In the genomic region with DNA sequence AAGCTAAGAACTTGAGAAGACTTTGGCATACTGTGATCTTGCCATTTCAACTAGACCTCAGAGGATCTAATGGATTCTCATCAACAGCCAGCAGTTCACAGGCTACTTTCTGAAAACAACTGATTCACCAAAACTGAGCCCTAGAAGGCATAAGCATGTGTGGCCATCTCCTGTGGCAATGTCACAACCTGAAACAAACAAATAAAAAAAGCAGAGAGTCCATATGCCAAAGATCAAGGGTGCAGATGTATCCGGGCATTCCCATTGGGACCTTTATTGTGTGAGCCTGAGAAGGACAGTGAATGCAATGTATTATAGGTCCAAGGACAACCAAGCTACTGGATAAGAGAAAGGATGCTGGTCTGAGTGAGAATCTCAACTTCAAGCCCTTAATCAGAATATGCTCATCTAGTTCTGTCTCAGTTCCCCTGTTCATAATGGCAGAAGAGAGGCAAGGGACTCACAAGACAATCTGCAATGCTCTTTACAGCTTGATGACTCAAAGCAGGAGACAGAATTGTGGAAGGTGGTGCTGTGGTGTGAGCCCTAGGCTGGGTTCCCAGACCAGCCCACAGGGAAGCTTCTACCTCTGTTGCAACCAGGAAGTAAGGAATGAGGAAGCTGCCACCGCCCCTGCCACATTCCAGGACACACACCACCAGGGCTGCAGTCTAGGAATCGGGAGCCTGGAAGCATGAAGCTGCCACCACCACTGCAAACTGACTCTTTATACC, we compare ENCODE assay signal across 9 cellular contexts.
DNase-seq lines count a peak whose midpoint lies in the region; ATAC-seq, FAIRE-seq and TF ChIP-seq lines count a peak whose summit lies in the region.
"Had no signal": no experiment of that assay in that cellular context is flagged by ENCODE, and none has a peak within 500 bp of the region (broad histone marks: within the 10 kb centered on the region; RNA-seq: fewer than 3 reads in every experiment).

No MANE protein-coding gene starts in this region.

- H3K27me3 Mint-ChIP-seq in activated CD8-positive, alpha-beta T cell treated with anti-CD3 and anti-CD28 coated beads, Interleukin-2, amount 10 ng/mL, durations not matched to agents 7 days and 5 days (ENCODE audit: low read depth) = peaks cover 7% of the 10 kb centered on the region
- peaks cover 22% of the 10 kb centered on the region for H3K27me3 Mint-ChIP-seq in activated T-cell treated with anti-CD3 and anti-CD28 coated beads, Interleukin-2, amount 50 U/mL, for 4 hours (ENCODE audit: low read depth)

- H3K27ac ChIP-seq in kidney (ENCODE audit: low read depth in 2 of 2, low read length in 2 of 2) = no peak overlapping the region

- CTCF ChIA-PET in activated CD8-positive, alpha-beta T cell treated with anti-CD3 and anti-CD28 coated beads, Interleukin-2, amount 10 ng/mL, durations not matched to agents 7 days and 5 days (lab: Charles Lee) = no interaction called here

- intact Hi-C loops in kidney (cut with DNase I) = no loop called here

- peak; percentile 90 for ATAC-seq in GM18867 (IDR thresholded peaks at IDR 0.05; ENCODE audit: unreplicated experiment)
- peak; percentile 98 for ATAC-seq in HG02588 (IDR thresholded peaks at IDR 0.05; ENCODE audit: unreplicated experiment)
- no peak for ATAC-seq in activated CD8-positive, alpha-beta T cell treated with anti-CD3 and anti-CD28 coated beads, Interleukin-2, amount 10 ng/mL, durations not matched to agents 7 days and 5 days
- ATAC-seq in activated T-cell treated with anti-CD3 and anti-CD28 coated beads, Interleukin-2, amount 50 U/mL, for 4 hours = no peak
- ATAC-seq: Panc1 had no signal

- H3K4me3 ChIP-seq in kidney (ENCODE audit: low read length in 2 of 2) = no peak overlapping the region

- H3K9ac ChIP-seq in kidney (ENCODE audit: low read length in 2 of 2) = no peak overlapping the region

- FAIRE-seq in kidney (lab: Jason Lieb, UNC) = no peak

- H3K4me1 Mint-ChIP-seq in activated CD8-positive, alpha-beta T cell treated with anti-CD3 and anti-CD28 coated beads, Interleukin-2, amount 10 ng/mL, durations not matched to agents 7 days and 5 days (ENCODE audit: low read depth) = no peaks in the 10 kb centered on the region
- no peaks in the 10 kb centered on the region for H3K4me1 Mint-ChIP-seq in activated T-cell treated with anti-CD3 and anti-CD28 coated beads, Interleukin-2, amount 50 U/mL, for 4 hours (ENCODE audit: low read depth)

- POLR2A ChIA-PET in activated CD8-positive, alpha-beta T cell treated with anti-CD3 and anti-CD28 coated beads, Interleukin-2, amount 10 ng/mL, durations not matched to agents 7 days and 5 days (lab: Charles Lee) = no interaction called here

- no peak overlapping the region for H3K4me3 Mint-ChIP-seq in activated CD8-positive, alpha-beta T cell treated with anti-CD3 and anti-CD28 coated beads, Interleukin-2, amount 10 ng/mL, durations not matched to agents 7 days and 5 days
- no peak overlapping the region for H3K4me3 Mint-ChIP-seq in activated T-cell treated with anti-CD3 and anti-CD28 coated beads, Interleukin-2, amount 50 U/mL, for 4 hours

- H3K36me3 ChIP-seq in kidney (ENCODE audit: control insufficient read depth in 1 of 2, insufficient read depth in 2 of 2, low read length in 2 of 2) = no peaks in the 10 kb centered on the region

- no peaks in the 10 kb centered on the region for H3K9me3 ChIP-seq in kidney (ENCODE audit: control insufficient read depth in 1 of 2, low read length in 2 of 2)

- no peak overlapping the region for H3K27ac Mint-ChIP-seq in activated CD8-positive, alpha-beta T cell treated with anti-CD3 and anti-CD28 coated beads, Interleukin-2, amount 10 ng/mL, durations not matched to agents 7 days and 5 days

- peaks cover 0 to 3% of the 10 kb centered on the region in 2 donors for H3K4me1 ChIP-seq in kidney (ENCODE audit: control insufficient read depth in 1 of 2, insufficient read depth in 1 of 2, low read depth in 1 of 2, low read length in 2 of 2)

- no peak for TF ChIP-seq CTCF in kidney (IDR thresholded peaks at IDR 0.05; ENCODE audit: borderline replicate concordance, extremely low read depth, insufficient read depth)

- no peaks in the 10 kb centered on the region for H3K9me3 Mint-ChIP-seq in activated CD8-positive, alpha-beta T cell treated with anti-CD3 and anti-CD28 coated beads, Interleukin-2, amount 10 ng/mL, durations not matched to agents 7 days and 5 days (ENCODE audit: insufficient read depth)
- no peaks in the 10 kb centered on the region for H3K9me3 Mint-ChIP-seq in activated T-cell treated with anti-CD3 and anti-CD28 coated beads, Interleukin-2, amount 50 U/mL, for 4 hours

- DNase-seq in LoVo (ENCODE audit: low spot score) (peak; percentile 83), kidney (peak; percentile 77), NCI-H1436 (lab: John Stamatoyannopoulos, UW) (no peak), activated gamma-delta T cell (lab: John Stamatoyannopoulos, UW) (no peak)
- DNase-seq in activated CD8-positive, alpha-beta T cell treated with anti-CD3 and anti-CD28 coated beads, Interleukin-2, amount 10 ng/mL, durations not matched to agents 7 days and 5 days = no peak
- no peak for DNase-seq in activated T-cell treated with anti-CD3 and anti-CD28 coated beads, Interleukin-2, amount 50 U/mL, for 4 hours

- no peaks in the 10 kb centered on the region for H3K36me3 Mint-ChIP-seq in activated CD8-positive, alpha-beta T cell treated with anti-CD3 and anti-CD28 coated beads, Interleukin-2, amount 10 ng/mL, durations not matched to agents 7 days and 5 days (ENCODE audit: low read depth)
- H3K36me3 Mint-ChIP-seq in activated T-cell treated with anti-CD3 and anti-CD28 coated beads, Interleukin-2, amount 50 U/mL, for 4 hours (ENCODE audit: insufficient read depth) = no peaks in the 10 kb centered on the region

Comparison
In these comparisons a context has a peak if more than half of its experiments do, and no peak if none do; other contexts are left out.
1. ATAC-seq: peak in GM18867 (single experiment) and HG02588 (single experiment); none in activated CD8-positive, alpha-beta T cell treated with anti-CD3 and anti-CD28 coated beads, Interleukin-2, amount 10 ng/mL, durations not matched to agents 7 days and 5 days (single experiment) and activated T-cell treated with anti-CD3 and anti-CD28 coated beads, Interleukin-2, amount 50 U/mL, for 4 hours (0 of 2).
2. DNase-seq: peak in LoVo (single experiment) and kidney (single experiment); none in NCI-H1436 (single experiment), activated CD8-positive, alpha-beta T cell treated with anti-CD3 and anti-CD28 coated beads, Interleukin-2, amount 10 ng/mL, durations not matched to agents 7 days and 5 days (single experiment), activated T-cell treated with anti-CD3 and anti-CD28 coated beads, Interleukin-2, amount 50 U/mL, for 4 hours (single experiment) and activated gamma-delta T cell (single experiment).